36 cellular contexts compared by ENCODE assay signal in genomic region chr6:17396256-17396655, GRCh38. TPM values are rescaled to one million over a fixed set of nuclear protein-coding genes. Genes with fewer than 3 reads are reported as not detected.
"Had no signal": no experiment of that assay in that cellular context is flagged by ENCODE, and none has a peak within 500 bp of the region (broad histone marks: within the 10 kb centered on the region; RNA-seq: fewer than 3 reads in every experiment).

No MANE protein-coding gene starts in this region.

- H3K4me3 ChIP-seq: ascending aorta, esophagus squamous epithelium had no signal

- H3K27ac Mint-ChIP-seq: activated CD4-positive, alpha-beta T cell treated with anti-CD3 and anti-CD28 coated beads for 36 hours; activated CD8-positive, alpha-beta memory T cell treated with anti-CD3 and anti-CD28 coated beads, Interleukin-2, amount 10 ng/mL, durations not matched to agents 7 days and 5 days; activated CD8-positive, alpha-beta T cell treated with anti-CD3 and anti-CD28 coated beads for 36 hours; activated naive CD4-positive, alpha-beta T cell treated with anti-CD3 and anti-CD28 coated beads for 36 hours; activated naive CD4-positive, alpha-beta T cell treated with anti-CD3 and anti-CD28 coated beads, Interleukin-2, amount 50 U/mL, for 72 hours; activated naive CD8-positive, alpha-beta T cell treated with anti-CD3 and anti-CD28 coated beads, Interleukin-2, amount 10 ng/mL, durations not matched to agents 7 days and 5 days; activated T-helper 1 cell treated with anti-CD3 and anti-CD28 coated beads, Interleukin-12 subunit alpha, Interleukin-12 subunit beta, Interleukin-2, Interleukin-4 antibody, amounts not matched to agents 30 ng/mL and 10 ng/mL and 1 ng/mL, durations not matched to agents 14 hours and 24 hours and 36 hours; activated T-helper 2 cell treated with anti-CD3 and anti-CD28 coated beads, Interferon-gamma antibody, Interleukin-2, Interleukin-4, amounts not matched to agents 10 μg/mL and 5 μg/mL and 100 μg/mL, durations not matched to agents 14 hours and 24 hours and 36 hours; effector memory CD8-positive, alpha-beta T cell; T-helper 17 cell; T-helper 2 cell treated with Interferon-gamma antibody and Interleukin-4, amounts not matched to agents 5 μg/mL and 100 μg/mL, for 36 hours had no signal

- H3K9me3 Mint-ChIP-seq: activated CD8-positive, alpha-beta T cell treated with anti-CD3 and anti-CD28 coated beads for 36 hours; activated naive CD4-positive, alpha-beta T cell treated with anti-CD3 and anti-CD28 coated beads for 36 hours; activated naive CD4-positive, alpha-beta T cell treated with anti-CD3 and anti-CD28 coated beads, Interleukin-2, amount 50 U/mL, for 72 hours; activated T-helper 1 cell treated with anti-CD3 and anti-CD28 coated beads, Interleukin-12 subunit alpha, Interleukin-12 subunit beta, Interleukin-2, Interleukin-4 antibody, amounts not matched to agents 30 ng/mL and 10 ng/mL and 1 ng/mL, durations not matched to agents 14 hours and 24 hours and 36 hours; activated T-helper 2 cell treated with anti-CD3 and anti-CD28 coated beads, Interferon-gamma antibody, Interleukin-2, Interleukin-4, amounts not matched to agents 10 μg/mL and 5 μg/mL and 100 μg/mL, durations not matched to agents 14 hours and 24 hours and 36 hours; central memory CD8-positive, alpha-beta T cell; T-helper 2 cell treated with Interferon-gamma antibody and Interleukin-4, amounts not matched to agents 5 μg/mL and 100 μg/mL, for 36 hours had no signal

- H3K27ac ChIP-seq: ascending aorta, brain microvascular endothelial cell, epithelial cell of prostate, esophagus squamous epithelium had no signal

- H3K9me3 ChIP-seq: ascending aorta, esophagus squamous epithelium had no signal

- FAIRE-seq: bronchial epithelial cell, colon, endometrium, endothelial cell of umbilical vein had no signal

- H3K4me1 Mint-ChIP-seq: central memory CD8-positive, alpha-beta T cell had no signal

- ATAC-seq: activated CD4-positive, alpha-beta T cell treated with anti-CD3 and anti-CD28 coated beads for 36 hours; activated CD8-positive, alpha-beta memory T cell treated with anti-CD3 and anti-CD28 coated beads, Interleukin-2, amount 10 ng/mL, durations not matched to agents 7 days and 5 days; activated CD8-positive, alpha-beta T cell treated with anti-CD3 and anti-CD28 coated beads for 36 hours; activated naive CD4-positive, alpha-beta T cell treated with anti-CD3 and anti-CD28 coated beads, Interleukin-2, amount 50 U/mL, for 72 hours; effector memory CD8-positive, alpha-beta T cell; T-helper 17 cell had no signal

- H3K36me3 Mint-ChIP-seq: activated naive CD4-positive, alpha-beta T cell treated with anti-CD3 and anti-CD28 coated beads, Interleukin-2, amount 50 U/mL, for 72 hours; activated naive CD8-positive, alpha-beta T cell treated with anti-CD3 and anti-CD28 coated beads, Interleukin-2, amount 10 ng/mL, durations not matched to agents 7 days and 5 days had no signal

- H3K4me3 Mint-ChIP-seq: activated CD4-positive, alpha-beta T cell treated with anti-CD3 and anti-CD28 coated beads for 36 hours; activated CD8-positive, alpha-beta memory T cell treated with anti-CD3 and anti-CD28 coated beads, Interleukin-2, amount 10 ng/mL, durations not matched to agents 7 days and 5 days; activated CD8-positive, alpha-beta T cell treated with anti-CD3 and anti-CD28 coated beads for 36 hours; activated naive CD4-positive, alpha-beta T cell treated with anti-CD3 and anti-CD28 coated beads for 36 hours; activated naive CD8-positive, alpha-beta T cell treated with anti-CD3 and anti-CD28 coated beads, Interleukin-2, amount 10 ng/mL, durations not matched to agents 7 days and 5 days; activated T-helper 1 cell treated with anti-CD3 and anti-CD28 coated beads, Interleukin-12 subunit alpha, Interleukin-12 subunit beta, Interleukin-2, Interleukin-4 antibody, amounts not matched to agents 30 ng/mL and 10 ng/mL and 1 ng/mL, durations not matched to agents 14 hours and 24 hours and 36 hours; central memory CD8-positive, alpha-beta T cell; effector memory CD8-positive, alpha-beta T cell; T-helper 17 cell; T-helper 2 cell treated with Interferon-gamma antibody and Interleukin-4, amounts not matched to agents 5 μg/mL and 100 μg/mL, for 36 hours had no signal

- H3K36me3 ChIP-seq: ascending aorta, brain microvascular endothelial cell, esophagus squamous epithelium had no signal

- H3K27me3 ChIP-seq: ascending aorta, brain microvascular endothelial cell had no signal

- DNase-seq: activated CD4-positive, alpha-beta T cell treated with anti-CD3 and anti-CD28 coated beads for 36 hours; activated CD4-positive, alpha-beta T cell treated with anti-CD3 and anti-CD28 coated beads, Interleukin-2, amount 50 U/mL, for 1 hour; activated CD4-positive, alpha-beta T cell treated with anti-CD3 and anti-CD28 coated beads, Interleukin-2, amount 50 U/mL, for 48 hours; activated CD4-positive, CD25-positive, alpha-beta regulatory T cell; activated CD4-positive, CD25-positive, alpha-beta regulatory T cell treated with anti-CD3 and anti-CD28 coated beads, Interleukin-2, amount 50 U/mL, for 72 hours; activated CD8-positive, alpha-beta memory T cell treated with anti-CD3 and anti-CD28 coated beads, Interleukin-2, amount 10 ng/mL, durations not matched to agents 7 days and 5 days; activated CD8-positive, alpha-beta memory T cell treated with anti-CD3 and anti-CD28 coated beads, Interleukin-2, amount 50 U/mL, for 4 hours; activated CD8-positive, alpha-beta T cell treated with anti-CD3 and anti-CD28 coated beads for 36 hours; activated effector memory CD4-positive, alpha-beta T cell treated with anti-CD3 and anti-CD28 coated beads, Interleukin-2, amount 50 U/mL, for 16 hours; activated naive CD4-positive, alpha-beta T cell treated with anti-CD3 and anti-CD28 coated beads for 36 hours; activated naive CD8-positive, alpha-beta T cell treated with anti-CD3 and anti-CD28 coated beads, Interleukin-2, amount 10 ng/mL, durations not matched to agents 7 days and 5 days; activated T-cell treated with anti-CD3 and anti-CD28 coated beads, Interleukin-2, amount 50 U/mL, for 1 hour; activated T-cell treated with anti-CD3 and anti-CD28 coated beads, Interleukin-2, amount 50 U/mL, for 48 hours; brain microvascular endothelial cell; cortex of kidney; dermis blood vessel endothelial cell; effector CD4-positive, alpha-beta T cell; effector memory CD8-positive, alpha-beta T cell; esophagus squamous epithelium; foreskin melanocyte; head of caudate nucleus; T-helper 1 cell; T-helper 17 cell; T1000 had no signal

RNA-seq across cellular contexts. Expression of gene CAP2, which starts 2.9 kb away (rescaled TPM):
- total RNA-seq: activated CD4-positive, alpha-beta T cell treated with anti-CD3 and anti-CD28 coated beads for 36 hours; activated CD8-positive, alpha-beta memory T cell treated with anti-CD3 and anti-CD28 coated beads for 36 hours; activated CD8-positive, alpha-beta memory T cell treated with anti-CD3 and anti-CD28 coated beads, Interleukin-2, amount 10 ng/mL, durations not matched to agents 7 days and 5 days; activated CD8-positive, alpha-beta T cell treated with anti-CD3 and anti-CD28 coated beads for 36 hours; activated naive CD4-positive, alpha-beta T cell treated with anti-CD3 and anti-CD28 coated beads for 36 hours; activated naive CD4-positive, alpha-beta T cell treated with anti-CD3 and anti-CD28 coated beads, Interleukin-2, amount 50 U/mL, for 72 hours; activated naive CD8-positive, alpha-beta T cell treated with anti-CD3 and anti-CD28 coated beads, Interleukin-2, amount 10 ng/mL, durations not matched to agents 7 days and 5 days; activated T-helper 1 cell treated with anti-CD3 and anti-CD28 coated beads, Interleukin-12 subunit alpha, Interleukin-12 subunit beta, Interleukin-2, Interleukin-4 antibody, amounts not matched to agents 30 ng/mL and 10 ng/mL and 1 ng/mL, durations not matched to agents 14 hours and 24 hours and 36 hours; activated T-helper 2 cell treated with anti-CD3 and anti-CD28 coated beads, Interferon-gamma antibody, Interleukin-2, Interleukin-4, amounts not matched to agents 10 μg/mL and 5 μg/mL and 100 μg/mL, durations not matched to agents 14 hours and 24 hours and 36 hours; T-helper 17 cell had no signal
